In the genomic region with DNA sequence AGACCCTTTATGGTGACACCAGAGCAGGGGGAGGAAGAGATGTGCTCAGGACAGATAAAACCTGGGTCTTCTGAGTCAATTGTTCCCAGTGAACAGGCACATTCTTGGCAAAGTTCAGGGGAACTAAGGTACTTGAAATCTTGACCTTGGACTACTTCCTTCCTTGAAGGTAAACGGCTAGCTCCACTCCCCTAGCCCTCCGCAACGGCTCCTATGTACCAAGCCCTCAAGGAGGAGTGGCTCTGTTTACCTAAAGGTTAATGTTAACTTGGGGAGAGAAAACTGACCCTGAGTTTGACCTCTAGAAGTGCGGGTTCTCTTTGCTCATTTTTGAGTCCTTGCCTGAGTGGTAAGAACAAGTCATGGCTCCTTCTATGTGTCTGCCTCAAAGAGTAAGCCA, we compare ENCODE assay signal across 22 cellular contexts. TPM values are rescaled to one million over a fixed set of nuclear protein-coding genes. Genes with fewer than 3 reads are reported as not detected.
"Had no signal": no experiment of that assay in that cellular context is flagged by ENCODE, and none has a peak within 500 bp of the region (broad histone marks: within the 10 kb centered on the region; RNA-seq: fewer than 3 reads in every experiment).

No MANE protein-coding gene starts in this region.

- H3K36me3 ChIP-seq: prostate gland had no signal

- H3K4me3 ChIP-seq: prostate gland, skin epidermis had no signal

- DNase-seq: activated CD4-positive, alpha-beta T cell treated with anti-CD3 and anti-CD28 coated beads, Interleukin-2, amount 10 ng/mL, durations not matched to agents 24 days and 14 days; activated CD4-positive, CD25-positive, alpha-beta regulatory T cell; activated CD8-positive, alpha-beta memory T cell treated with anti-CD3 and anti-CD28 coated beads, Interleukin-2, amount 50 U/mL, for 48 hours; activated naive CD8-positive, alpha-beta T cell treated with anti-CD3 and anti-CD28 coated beads, Interleukin-2, amount 10 ng/mL, durations not matched to agents 7 days and 5 days; aorta; cerebellar nuclear complex; dermis blood vessel endothelial cell; effector memory CD8-positive, alpha-beta T cell; head of caudate nucleus; mammary epithelial cell; occipital lobe; right cardiac atrium; stimulated activated CD4-positive, alpha-beta T cell treated with anti-CD3 and anti-CD28 coated beads, Interleukin-4, amount 100 ng/mL, for 4 hours; stimulated activated CD8-positive, alpha-beta memory T cell treated with anti-CD3 and anti-CD28 coated beads, Interleukin-4, amount 100 ng/mL, for 48 hours; stimulated activated naive CD4-positive, alpha-beta T cell treated with Interleukin-2 at 50 U/mL for 16 hours; T-helper 2 cell had no signal

- ATAC-seq: effector memory CD8-positive, alpha-beta T cell; right cardiac atrium had no signal

- H3K4me1 ChIP-seq: prostate gland had no signal

- H3K9me3 ChIP-seq: prostate gland had no signal

- H3K27ac ChIP-seq: epithelial cell of prostate, prostate gland, skin epidermis had no signal

RNA-seq across cellular contexts. Expression of a gene that starts 7.8 kb away (rescaled TPM):
- total RNA-seq: activated CD4-positive, alpha-beta T cell treated with anti-CD3 and anti-CD28 coated beads, Interleukin-2, amount 10 ng/mL, durations not matched to agents 24 days and 14 days; activated naive CD8-positive, alpha-beta T cell treated with anti-CD3 and anti-CD28 coated beads, Interleukin-2, amount 10 ng/mL, durations not matched to agents 7 days and 5 days; activated T-helper 1 cell treated with anti-CD3 and anti-CD28 coated beads, Interleukin-12 subunit alpha, Interleukin-12 subunit beta, Interleukin-2, Interleukin-4 antibody, amounts not matched to agents 30 ng/mL and 10 ng/mL and 1 ng/mL, durations not matched to agents 14 hours and 24 hours and 36 hours; dermis blood vessel endothelial cell; frontal cortex; mammary epithelial cell; mononuclear cell had no signal
